ENCODE assay signal across 1 cellular context in genomic region chr22:41838842-41839618, GRCh38.
A peak's percentile ranks its signal among the peaks of the same experiment; 100 is the strongest.
TF ChIP-seq lines count a peak whose summit lies in the region.

No MANE protein-coding gene starts in this region.

TF ChIP-seq in HepG2, 621 proteins besides CTCF, POLR2A, EP300 and RAD21:
- TF ChIP-seq RBM22 (optimal IDR thresholded peaks at IDR 0.05; ENCODE audit: low read length) (peak; percentile 31), KLF11 (CRISPR knock-in tag; IDR thresholded peaks at IDR 0.05) (no peak), RBFOX2 (IDR thresholded peaks at IDR 0.05; ENCODE audit: low read depth, low read length) (peak; percentile 51; the same call in 1 of the 2 replicates)
